ENCODE assay signal across 8 cellular contexts in the genomic region with DNA sequence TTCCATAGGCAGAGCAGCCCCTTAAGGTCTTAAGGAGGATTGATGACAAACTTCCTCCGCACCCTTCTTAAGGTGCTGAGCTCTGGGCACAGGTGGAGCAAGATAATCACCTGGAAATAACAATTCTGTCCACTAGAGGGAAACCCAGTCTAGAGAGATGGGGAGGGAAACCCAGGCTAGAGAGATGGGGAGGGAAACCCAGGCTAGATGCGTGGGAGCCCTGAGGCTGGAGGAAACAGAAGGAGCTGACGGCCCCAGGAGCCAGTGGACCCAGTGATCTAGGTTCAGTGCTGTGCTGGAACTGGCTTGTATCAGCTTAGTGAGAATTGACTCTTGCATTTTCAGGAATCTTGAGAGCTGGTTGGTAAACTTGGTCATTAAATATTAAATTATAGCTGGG. TPM values are rescaled to one million over a fixed set of nuclear protein-coding genes. Genes with fewer than 3 reads are reported as not detected.
DNase-seq lines count a peak whose midpoint lies in the region; ATAC-seq and TF ChIP-seq lines count a peak whose summit lies in the region.

No MANE protein-coding gene starts in this region.

- ATAC-seq in CD4-positive, alpha-beta T cell (ENCODE audit: poor library complexity) = peak; percentile 99
- peak; percentile 49 for ATAC-seq in GM21529 (IDR thresholded peaks at IDR 0.05; ENCODE audit: unreplicated experiment)
- no peak for ATAC-seq in HG03442 (IDR thresholded peaks at IDR 0.05; ENCODE audit: unreplicated experiment)

- CTCF ChIA-PET in CD4-positive, alpha-beta T cell (lab: Charles Lee) = interaction anchor here (0.6 to 4.7 kb wide), 18 partner anchors 9 to 178 kb away, joined by 3 to 50 read pairs (median 4); a partner anchor contains a TSS

- H3K4me1 Mint-ChIP-seq in CD4-positive, alpha-beta T cell (ENCODE audit: low read depth) = no peaks in the 10 kb centered on the region

- H3K9me3 ChIP-seq in CD4-positive, alpha-beta T cell (ENCODE audit: control insufficient read depth, low read length) = no peaks in the 10 kb centered on the region
- H3K9me3 ChIP-seq in breast epithelium = no peaks in the 10 kb centered on the region

- DNase-seq in CD4-positive, alpha-beta T cell = peak in 9 of 10 experiments; percentile 4 to 30 (median 11)
- DNase-seq in NCI-H2029 (lab: John Stamatoyannopoulos, UW) (peak; percentile 100), T-helper 9 cell (peak; percentile 8), breast epithelium (ENCODE audit: low spot score in 2 of 2) (peak in 1 of 2 donors; percentile 32), kidney tubule cell (ENCODE audit: low spot score) (peak; percentile 76)
- DNase-seq in stimulated activated CD4-positive, alpha-beta T cell treated with anti-CD3 and anti-CD28 coated beads, TNF-alpha, amount 100 ng/mL, for 24 hours (ENCODE audit: low read depth in 3 of 3) = peak in 2 of 3 experiments; percentile 20 to 44

- no peaks in the 10 kb centered on the region for H3K9me3 Mint-ChIP-seq in CD4-positive, alpha-beta T cell

- TF ChIP-seq POLR2A in breast epithelium (IDR thresholded peaks at IDR 0.05) = no peak

- no peaks in the 10 kb centered on the region for H3K36me3 ChIP-seq in breast epithelium

- H3K4me3 Mint-ChIP-seq in CD4-positive, alpha-beta T cell = no peak overlapping the region

- intact Hi-C loops in CD4-positive, alpha-beta T cell (cut with DNase I, micrococcal nuclease) = loop anchor here (1.0 to 5.0 kb wide), 3 partner anchors 54 to 418 kb away; no protein-coding TSS in a partner anchor
- intact Hi-C loops in breast epithelium (cut with DNase I; ENCODE audit: low total_unique reads) = no loop called here

- no peaks in the 10 kb centered on the region for H3K36me3 Mint-ChIP-seq in CD4-positive, alpha-beta T cell (ENCODE audit: low read depth)

- H3K27me3 ChIP-seq in CD4-positive, alpha-beta T cell (ENCODE audit: control insufficient read depth, insufficient read depth, low read length) = no peaks in the 10 kb centered on the region
- no peaks in the 10 kb centered on the region for H3K27me3 ChIP-seq in breast epithelium

- H3K4me1 ChIP-seq in breast epithelium = no peaks in the 10 kb centered on the region

- peak; percentile 70 for TF ChIP-seq CTCF in CD4-positive, alpha-beta T cell (IDR thresholded peaks at IDR 0.05)
- peak; percentile 71 to 76 (median 75) for TF ChIP-seq CTCF in breast epithelium (IDR thresholded peaks at IDR 0.05)

- H3K27me3 Mint-ChIP-seq in CD4-positive, alpha-beta T cell = peaks cover 4% of the 10 kb centered on the region

- H3K27ac Mint-ChIP-seq in CD4-positive, alpha-beta T cell = no peak overlapping the region

- POLR2A ChIA-PET in CD4-positive, alpha-beta T cell (lab: Charles Lee) = interaction anchor here (0.6 to 1.0 kb wide), 6 partner anchors 10 to 155 kb away, joined by 3 read pairs; no protein-coding TSS in a partner anchor

- no peak overlapping the region for H3K4me3 ChIP-seq in breast epithelium

- no peak overlapping the region for H3K27ac ChIP-seq in CD4-positive, alpha-beta T cell (ENCODE audit: low read depth, low read length)
- no peak overlapping the region for H3K27ac ChIP-seq in breast epithelium

RNA-seq across cellular contexts. Expression of a gene that starts 17.8 kb away (rescaled TPM):
- total RNA-seq in CD4-positive, alpha-beta T cell = under 1 TPM; 0.08 to 0.50 TPM
- total RNA-seq in breast epithelium = 1 to 10 TPM in 1 of 3 donors, under 1 TPM in 2; 0.32 to 5.3 (median 0.98) TPM

RNA-seq across cellular contexts. Expression of a gene that starts 35.4 kb away (rescaled TPM):
- total RNA-seq in CD4-positive, alpha-beta T cell = 1 to 10 TPM; 2.5 to 2.7 TPM
- total RNA-seq in breast epithelium = 10 to 100 TPM in 1 of 3 donors, 1 to 10 TPM in 2; 3.0 to 61.5 (median 7.9) TPM

RNA-seq across cellular contexts. Expression of a gene that starts 36.2 kb away (rescaled TPM):
- total RNA-seq in CD4-positive, alpha-beta T cell = 1 to 10 TPM; 4.0 to 4.4 TPM
- total RNA-seq in breast epithelium = 10 to 100 TPM; 10.1 to 30.3 (median 19.3) TPM
